2 cellular contexts compared by ENCODE assay signal in the genomic region with DNA sequence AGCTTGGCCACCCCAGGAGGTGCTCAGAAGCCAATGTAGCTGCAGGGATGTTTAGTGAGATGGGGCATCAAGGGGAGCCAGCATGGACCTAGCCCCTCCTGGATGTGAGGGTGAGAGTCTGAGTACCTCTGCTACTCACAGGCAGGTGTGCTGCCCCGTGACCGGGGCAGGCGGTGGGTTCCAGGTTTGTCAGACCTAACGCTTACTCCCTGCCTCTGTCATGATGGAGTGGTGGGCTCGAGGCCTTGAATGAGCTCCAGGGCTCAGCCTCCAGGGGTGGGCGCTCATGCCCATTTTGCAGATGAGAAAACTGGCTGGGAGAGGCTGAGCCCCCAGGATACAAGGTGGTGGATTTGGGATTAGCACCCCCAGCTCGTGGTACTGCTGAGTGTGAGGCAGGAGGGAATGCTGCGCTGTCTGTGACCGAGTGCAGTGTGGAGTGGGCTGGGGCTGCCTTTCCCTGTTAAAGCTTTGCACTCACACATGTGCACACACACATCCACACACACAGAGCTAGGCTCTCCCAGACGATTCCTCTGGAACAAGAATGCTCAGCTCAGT.
TF ChIP-seq lines count a peak whose summit lies in the region.

No MANE protein-coding gene starts in this region.

TF ChIP-seq in SK-N-SH, 30 proteins besides CTCF, POLR2A, EP300 and RAD21 (continued from another document):
- TF ChIP-seq, protein P1, sequence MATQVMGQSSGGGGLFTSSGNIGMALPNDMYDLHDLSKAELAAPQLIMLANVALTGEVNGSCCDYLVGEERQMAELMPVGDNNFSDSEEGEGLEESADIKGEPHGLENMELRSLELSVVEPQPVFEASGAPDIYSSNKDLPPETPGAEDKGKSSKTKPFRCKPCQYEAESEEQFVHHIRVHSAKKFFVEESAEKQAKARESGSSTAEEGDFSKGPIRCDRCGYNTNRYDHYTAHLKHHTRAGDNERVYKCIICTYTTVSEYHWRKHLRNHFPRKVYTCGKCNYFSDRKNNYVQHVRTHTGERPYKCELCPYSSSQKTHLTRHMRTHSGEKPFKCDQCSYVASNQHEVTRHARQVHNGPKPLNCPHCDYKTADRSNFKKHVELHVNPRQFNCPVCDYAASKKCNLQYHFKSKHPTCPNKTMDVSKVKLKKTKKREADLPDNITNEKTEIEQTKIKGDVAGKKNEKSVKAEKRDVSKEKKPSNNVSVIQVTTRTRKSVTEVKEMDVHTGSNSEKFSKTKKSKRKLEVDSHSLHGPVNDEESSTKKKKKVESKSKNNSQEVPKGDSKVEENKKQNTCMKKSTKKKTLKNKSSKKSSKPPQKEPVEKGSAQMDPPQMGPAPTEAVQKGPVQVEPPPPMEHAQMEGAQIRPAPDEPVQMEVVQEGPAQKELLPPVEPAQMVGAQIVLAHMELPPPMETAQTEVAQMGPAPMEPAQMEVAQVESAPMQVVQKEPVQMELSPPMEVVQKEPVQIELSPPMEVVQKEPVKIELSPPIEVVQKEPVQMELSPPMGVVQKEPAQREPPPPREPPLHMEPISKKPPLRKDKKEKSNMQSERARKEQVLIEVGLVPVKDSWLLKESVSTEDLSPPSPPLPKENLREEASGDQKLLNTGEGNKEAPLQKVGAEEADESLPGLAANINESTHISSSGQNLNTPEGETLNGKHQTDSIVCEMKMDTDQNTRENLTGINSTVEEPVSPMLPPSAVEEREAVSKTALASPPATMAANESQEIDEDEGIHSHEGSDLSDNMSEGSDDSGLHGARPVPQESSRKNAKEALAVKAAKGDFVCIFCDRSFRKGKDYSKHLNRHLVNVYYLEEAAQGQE (IDR thresholded peaks at IDR 0.05; ENCODE audit: low read depth, low read length) = no peak
- TF ChIP-seq POLR2AphosphoS5 (IDR thresholded peaks at IDR 0.05; ENCODE audit: low read depth, low read length) (no peak), ELF1 (IDR thresholded peaks at IDR 0.05) (no peak), TEAD4 (IDR thresholded peaks at IDR 0.05; ENCODE audit: borderline replicate concordance, insufficient read depth) (no peak), EZH2phosphoT487 (IDR thresholded peaks at IDR 0.05; ENCODE audit: borderline replicate concordance, low read depth) (no peak), CHD2 (IDR thresholded peaks at IDR 0.05; ENCODE audit: low read length, partially characterized antibody) (no peak), GATA2 (CRISPR knock-in tag; IDR thresholded peaks at IDR 0.05) (no peak), GABPA (IDR thresholded peaks at IDR 0.05; ENCODE audit: low read depth) (no peak)

TF ChIP-seq in SK-N-SH treated with all-trans-retinoic acid at 6 μM for 48 hours, 23 proteins besides CTCF, POLR2A, EP300 and RAD21 (continued from another document):
- TF ChIP-seq, protein P2, sequence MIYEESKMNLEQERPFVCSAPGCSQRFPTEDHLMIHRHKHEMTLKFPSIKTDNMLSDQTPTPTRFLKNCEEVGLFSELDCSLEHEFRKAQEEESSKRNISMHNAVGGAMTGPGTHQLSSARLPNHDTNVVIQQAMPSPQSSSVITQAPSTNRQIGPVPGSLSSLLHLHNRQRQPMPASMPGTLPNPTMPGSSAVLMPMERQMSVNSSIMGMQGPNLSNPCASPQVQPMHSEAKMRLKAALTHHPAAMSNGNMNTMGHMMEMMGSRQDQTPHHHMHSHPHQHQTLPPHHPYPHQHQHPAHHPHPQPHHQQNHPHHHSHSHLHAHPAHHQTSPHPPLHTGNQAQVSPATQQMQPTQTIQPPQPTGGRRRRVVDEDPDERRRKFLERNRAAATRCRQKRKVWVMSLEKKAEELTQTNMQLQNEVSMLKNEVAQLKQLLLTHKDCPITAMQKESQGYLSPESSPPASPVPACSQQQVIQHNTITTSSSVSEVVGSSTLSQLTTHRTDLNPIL (CRISPR knock-in tag; IDR thresholded peaks at IDR 0.05; ENCODE audit: low read depth) = no peak
- TF ChIP-seq ZFP30 (CRISPR knock-in tag; IDR thresholded peaks at IDR 0.05) = no peak
- no peak for TF ChIP-seq GLIS3 (CRISPR knock-in tag; IDR thresholded peaks at IDR 0.05)
- no peak for TF ChIP-seq ZNF70 (CRISPR knock-in tag; IDR thresholded peaks at IDR 0.05)
- TF ChIP-seq ARNTL (CRISPR knock-in tag; IDR thresholded peaks at IDR 0.05; ENCODE audit: borderline replicate concordance, low read depth) = no peak
- TF ChIP-seq BACH2 (CRISPR knock-in tag; IDR thresholded peaks at IDR 0.05; ENCODE audit: borderline replicate concordance) = no peak
- TF ChIP-seq, protein P3, sequence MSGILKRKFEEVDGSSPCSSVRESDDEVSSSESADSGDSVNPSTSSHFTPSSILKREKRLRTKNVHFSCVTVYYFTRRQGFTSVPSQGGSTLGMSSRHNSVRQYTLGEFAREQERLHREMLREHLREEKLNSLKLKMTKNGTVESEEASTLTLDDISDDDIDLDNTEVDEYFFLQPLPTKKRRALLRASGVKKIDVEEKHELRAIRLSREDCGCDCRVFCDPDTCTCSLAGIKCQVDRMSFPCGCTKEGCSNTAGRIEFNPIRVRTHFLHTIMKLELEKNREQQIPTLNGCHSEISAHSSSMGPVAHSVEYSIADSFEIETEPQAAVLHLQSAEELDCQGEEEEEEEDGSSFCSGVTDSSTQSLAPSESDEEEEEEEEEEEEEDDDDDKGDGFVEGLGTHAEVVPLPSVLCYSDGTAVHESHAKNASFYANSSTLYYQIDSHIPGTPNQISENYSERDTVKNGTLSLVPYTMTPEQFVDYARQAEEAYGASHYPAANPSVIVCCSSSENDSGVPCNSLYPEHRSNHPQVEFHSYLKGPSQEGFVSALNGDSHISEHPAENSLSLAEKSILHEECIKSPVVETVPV (CRISPR knock-in tag; IDR thresholded peaks at IDR 0.05) = no peak
